Comparison of ENCODE assay signal across 12 cellular contexts in the genomic region with DNA sequence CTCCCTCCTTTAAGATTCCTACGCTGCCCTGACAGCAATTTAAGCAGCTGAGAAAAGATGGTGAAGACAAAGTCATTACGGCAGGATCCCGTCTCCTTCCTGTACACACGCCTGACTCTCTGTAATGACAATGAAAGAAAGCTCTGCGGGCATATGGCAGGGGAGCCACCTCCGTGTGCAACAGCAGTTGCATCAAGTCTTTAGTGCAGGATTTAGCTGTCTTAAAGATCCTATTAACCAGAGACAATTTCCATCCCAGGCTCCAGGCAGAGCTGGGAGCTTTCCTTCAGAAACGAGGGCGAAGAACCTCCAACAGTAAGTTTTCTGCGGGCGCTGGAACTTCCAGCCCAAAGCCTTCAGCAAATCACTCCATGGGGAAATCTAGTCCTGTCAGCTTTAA.
DNase-seq lines count a peak whose midpoint lies in the region; ATAC-seq, FAIRE-seq and TF ChIP-seq lines count a peak whose summit lies in the region.
"Had no signal": no experiment of that assay in that cellular context is flagged by ENCODE, and none has a peak within 500 bp of the region (broad histone marks: within the 10 kb centered on the region; RNA-seq: fewer than 3 reads in every experiment).

No MANE protein-coding gene starts in this region.

- CTCF ChIA-PET in mammary epithelial cell (lab: Charles Lee; ENCODE audit: low non-redundant PET): interaction anchor here (0.6 kb wide), 1 partner anchor 59 kb away, joined by 4 read pairs; no protein-coding TSS in a partner anchor
- CTCF ChIA-PET in CD8-positive, alpha-beta T cell (lab: Charles Lee): no interaction called here
- CTCF ChIA-PET in naive thymus-derived CD4-positive, alpha-beta T cell (lab: Charles Lee): no interaction called here

- no peak for ATAC-seq in GM19324 (IDR thresholded peaks at IDR 0.05; ENCODE audit: low FRiP score, unreplicated experiment)
- ATAC-seq in CD8-positive, alpha-beta T cell: no peak
- no peak for ATAC-seq in naive thymus-derived CD4-positive, alpha-beta T cell

- H3K36me3 ChIP-seq in mammary epithelial cell (ENCODE audit: insufficient read depth, low read length) (no peaks in the 10 kb centered on the region), kidney (ENCODE audit: control insufficient read depth in 1 of 2, insufficient read depth in 2 of 2, low read length in 2 of 2) (peaks cover 6 to 9% of the 10 kb centered on the region in 2 donors), stomach smooth muscle (ENCODE audit: control insufficient read depth in 2 of 2, insufficient read depth in 2 of 2, low read length in 2 of 2) (peaks cover 9% of the 10 kb centered on the region in 2 donors)
- no peaks in the 10 kb centered on the region for H3K36me3 ChIP-seq in CD8-positive, alpha-beta T cell (ENCODE audit: insufficient read depth, low read length)
- no peaks in the 10 kb centered on the region for H3K36me3 ChIP-seq in naive thymus-derived CD4-positive, alpha-beta T cell (ENCODE audit: control insufficient read depth in 2 of 3, insufficient read depth in 3 of 3, low read length in 3 of 3)

- POLR2A ChIA-PET in CD8-positive, alpha-beta T cell (lab: Charles Lee): no interaction called here
- POLR2A ChIA-PET in naive thymus-derived CD4-positive, alpha-beta T cell (lab: Charles Lee): no interaction called here

- FAIRE-seq in kidney (lab: Jason Lieb, UNC): no peak
- FAIRE-seq: TTC549 had no signal

- dilution Hi-C loops in mammary epithelial cell (cut with HindIII; ENCODE audit: low sequenced_read_pairs): no loop called here

- H3K27ac ChIP-seq in mammary epithelial cell (ENCODE audit: insufficient read depth, low read depth, low read length) (peak overlapping the region; percentile 6), kidney (ENCODE audit: low read depth in 2 of 2, low read length in 2 of 2) (peak overlapping the region; percentile 92 to 95), stomach smooth muscle (ENCODE audit: low read length) (peak overlapping the region; percentile 88)
- H3K27ac ChIP-seq in CD8-positive, alpha-beta T cell (ENCODE audit: low read depth, low read length): no peak overlapping the region
- no peak overlapping the region for H3K27ac ChIP-seq in naive thymus-derived CD4-positive, alpha-beta T cell (ENCODE audit: low read depth, low read length)

- no peak overlapping the region for H3K27ac Mint-ChIP-seq in CD8-positive, alpha-beta T cell
- H3K27ac Mint-ChIP-seq in naive thymus-derived CD4-positive, alpha-beta T cell: no peak overlapping the region

- intact Hi-C loops in mammary epithelial cell (cut with micrococcal nuclease): no loop called here
- intact Hi-C loops in kidney (cut with DNase I): no loop called here
- intact Hi-C loops in CD8-positive, alpha-beta T cell (cut with DNase I, micrococcal nuclease): no loop called here
- intact Hi-C loops in naive thymus-derived CD4-positive, alpha-beta T cell (cut with micrococcal nuclease): no loop called here

- no TSS peak for BruUV-seq in mammary epithelial cell (replicated peaks; lab: Mats Ljungman, UMichigan)

- no peak overlapping the region for H3K4me3 Mint-ChIP-seq in CD8-positive, alpha-beta T cell
- H3K4me3 Mint-ChIP-seq in naive thymus-derived CD4-positive, alpha-beta T cell: no peak overlapping the region

- no peak overlapping the region for H3K4me2 ChIP-seq in mammary epithelial cell (ENCODE audit: insufficient read depth, low read depth, low read length)

- in situ Hi-C loops in mammary epithelial cell (cut with MboI; ENCODE audit: low sequenced_read_pairs in 2 of 2): no loop called here

- WGBS in mammary epithelial cell (ENCODE audit: low coverage, missing lambda C conversion rate): 94% methylated on average over 10 of the region's 10 CpGs

- peak; percentile 96 for DNase-seq in NCI-H82 (lab: John Stamatoyannopoulos, UW)
- DNase-seq in mammary epithelial cell: no peak
- DNase-seq in kidney: peak; percentile 10
- no peak for DNase-seq in CD8-positive, alpha-beta T cell
- DNase-seq in naive thymus-derived CD4-positive, alpha-beta T cell: no peak
- DNase-seq: activated T-cell treated with anti-CD3 and anti-CD28 coated beads, Interleukin-2, amount 50 U/mL, for 48 hours; cerebellar nuclear complex; hippocampal formation; NCI-H146 had no signal

- no peaks in the 10 kb centered on the region for H3K4me1 Mint-ChIP-seq in CD8-positive, alpha-beta T cell (ENCODE audit: low read depth)
- H3K4me1 Mint-ChIP-seq in naive thymus-derived CD4-positive, alpha-beta T cell: peaks cover 0 to 2% (median 0%) of the 10 kb centered on the region in 7 donors

- TF ChIP-seq CTCF in mammary epithelial cell (conservative IDR thresholded peaks at IDR 0.05 in 1 of 2, IDR thresholded peaks at IDR 0.05 in 1 of 2; ENCODE audit: extremely low read depth in 1 of 2, insufficient read depth in 1 of 2, low read depth in 1 of 2, low read length in 2 of 2) (no peak), kidney (IDR thresholded peaks at IDR 0.05; ENCODE audit: borderline replicate concordance, extremely low read depth, insufficient read depth) (no peak)
- no peak for TF ChIP-seq CTCF in CD8-positive, alpha-beta T cell (IDR thresholded peaks at IDR 0.05)

- H3K79me2 ChIP-seq in mammary epithelial cell (ENCODE audit: insufficient read depth, low read length): peaks cover 96% of the 10 kb centered on the region

- H3K9ac ChIP-seq in mammary epithelial cell (ENCODE audit: insufficient read depth, low read length) (no peak overlapping the region), kidney (ENCODE audit: low read length in 2 of 2) (peak overlapping the region; percentile 49 to 73), stomach smooth muscle (ENCODE audit: low read length in 2 of 2) (peak overlapping the region; percentile 44 to 58)

- no peak overlapping the region for H3K4me3 ChIP-seq in mammary epithelial cell (replicated peaks in 1 of 3; ENCODE audit: insufficient read depth in 1 of 3, low read depth in 2 of 3, low read length in 3 of 3)
- H3K4me3 ChIP-seq in kidney (ENCODE audit: low read length in 2 of 2): no peak overlapping the region
- peak overlapping the region in 1 of 2 donors; percentile 47 for H3K4me3 ChIP-seq in stomach smooth muscle (ENCODE audit: low read length in 2 of 2)
- no peak overlapping the region for H3K4me3 ChIP-seq in CD8-positive, alpha-beta T cell (ENCODE audit: low read depth, low read length)
- no peak overlapping the region for H3K4me3 ChIP-seq in naive thymus-derived CD4-positive, alpha-beta T cell (ENCODE audit: low read length)

- no peaks in the 10 kb centered on the region for H3K9me3 ChIP-seq in mammary epithelial cell (replicated peaks; ENCODE audit: insufficient read depth, low read length)
- H3K9me3 ChIP-seq in kidney (ENCODE audit: control insufficient read depth in 1 of 2, low read length in 2 of 2): no peaks in the 10 kb centered on the region
- no peaks in the 10 kb centered on the region for H3K9me3 ChIP-seq in stomach smooth muscle (ENCODE audit: control insufficient read depth in 2 of 2, low read length in 2 of 2)
- H3K9me3 ChIP-seq in CD8-positive, alpha-beta T cell (ENCODE audit: low read length): no peaks in the 10 kb centered on the region
- no peaks in the 10 kb centered on the region for H3K9me3 ChIP-seq in naive thymus-derived CD4-positive, alpha-beta T cell (ENCODE audit: control insufficient read depth in 2 of 3, low read length in 3 of 3)

- H3K27me3 Mint-ChIP-seq in CD8-positive, alpha-beta T cell (ENCODE audit: low read depth): no peaks in the 10 kb centered on the region
- H3K27me3 Mint-ChIP-seq in naive thymus-derived CD4-positive, alpha-beta T cell: peaks cover 0 to 6% (median 0%) of the 10 kb centered on the region in 5 donors

- H3K9me3 Mint-ChIP-seq in CD8-positive, alpha-beta T cell: no peaks in the 10 kb centered on the region
- H3K9me3 Mint-ChIP-seq in naive thymus-derived CD4-positive, alpha-beta T cell: no peaks in the 10 kb centered on the region

- peaks cover 3% of the 10 kb centered on the region for H4K20me1 ChIP-seq in mammary epithelial cell (ENCODE audit: insufficient read depth, low read length)

- no peaks in the 10 kb centered on the region for H3K27me3 ChIP-seq in mammary epithelial cell (ENCODE audit: insufficient read depth, low read length)
- no peaks in the 10 kb centered on the region for H3K27me3 ChIP-seq in stomach smooth muscle (ENCODE audit: control insufficient read depth in 1 of 2, insufficient read depth in 2 of 2, low read length in 2 of 2)
- H3K27me3 ChIP-seq in CD8-positive, alpha-beta T cell (ENCODE audit: insufficient read depth, low read length): no peaks in the 10 kb centered on the region
- no peaks in the 10 kb centered on the region for H3K27me3 ChIP-seq in naive thymus-derived CD4-positive, alpha-beta T cell (ENCODE audit: control insufficient read depth in 2 of 2, insufficient read depth in 2 of 2, low read length in 2 of 2)

- H3K4me1 ChIP-seq in mammary epithelial cell (ENCODE audit: insufficient read depth, low read length): peaks cover 40% of the 10 kb centered on the region
- peaks cover 39 to 47% of the 10 kb centered on the region in 2 donors for H3K4me1 ChIP-seq in kidney (ENCODE audit: control insufficient read depth in 1 of 2, insufficient read depth in 1 of 2, low read depth in 1 of 2, low read length in 2 of 2)
- peaks cover 58% of the 10 kb centered on the region for H3K4me1 ChIP-seq in stomach smooth muscle (ENCODE audit: control insufficient read depth, insufficient read depth, low read length)
- no peaks in the 10 kb centered on the region for H3K4me1 ChIP-seq in CD8-positive, alpha-beta T cell (ENCODE audit: insufficient read depth, low read length)
- no peaks in the 10 kb centered on the region for H3K4me1 ChIP-seq in naive thymus-derived CD4-positive, alpha-beta T cell (ENCODE audit: control insufficient read depth in 2 of 2, insufficient read depth in 2 of 2, low read length in 2 of 2)

- no peak overlapping the region for H2AFZ ChIP-seq in mammary epithelial cell (ENCODE audit: low read depth, low read length)

- H3K36me3 Mint-ChIP-seq in CD8-positive, alpha-beta T cell: no peaks in the 10 kb centered on the region
- H3K36me3 Mint-ChIP-seq in naive thymus-derived CD4-positive, alpha-beta T cell: no peaks in the 10 kb centered on the region

Comparison
In these comparisons a context has a peak if more than half of its experiments do, and no peak if none do; other contexts are left out.
1. DNase-seq: peak in NCI-H82 (single experiment) and kidney (single experiment); none in mammary epithelial cell (single experiment), CD8-positive, alpha-beta T cell (0 of 7) and naive thymus-derived CD4-positive, alpha-beta T cell (0 of 9).
2. H3K27ac ChIP-seq: peak in mammary epithelial cell (single experiment), kidney (2 of 2) and stomach smooth muscle (single experiment); none in CD8-positive, alpha-beta T cell (single experiment) and naive thymus-derived CD4-positive, alpha-beta T cell (single experiment).